In genomic region chr4:15712214-15712613, GRCh38 we compare ENCODE assay signal across 26 cellular contexts. TPM values are rescaled to one million over a fixed set of nuclear protein-coding genes. Genes with fewer than 3 reads are reported as not detected.
DNase-seq lines count a peak whose midpoint lies in the region; ATAC-seq and TF ChIP-seq lines count a peak whose summit lies in the region.
"Had no signal": no experiment of that assay in that cellular context is flagged by ENCODE, and none has a peak within 500 bp of the region (broad histone marks: within the 10 kb centered on the region; RNA-seq: fewer than 3 reads in every experiment).

No MANE protein-coding gene starts in this region.

- DNase-seq in activated CD4-positive, alpha-beta T cell treated with anti-CD3 and anti-CD28 coated beads for 36 hours, result no peak
- no peak for DNase-seq in activated CD4-positive, alpha-beta T cell treated with anti-CD3 and anti-CD28 coated beads, Interleukin-2, amount 10 ng/mL, durations not matched to agents 24 days and 14 days
- no peak for DNase-seq in activated naive CD8-positive, alpha-beta T cell treated with anti-CD3 and anti-CD28 coated beads, Interleukin-2, amount 50 U/mL, for 24 hours
- no peak for DNase-seq in activated naive CD8-positive, alpha-beta T cell treated with anti-CD3 and anti-CD28 coated beads for 36 hours
- DNase-seq in WERI-Rb-1 (peak; percentile 32), GM20000 (ENCODE audit: low spot score) (no peak)
- DNase-seq: 8988T; ACHN; BE2C; C1 segment of cervical spinal cord; CD4-positive, alpha-beta memory T cell; CD4-positive, CD25-positive, alpha-beta regulatory T cell; CD8-positive, alpha-beta memory T cell; COR-L47; DMS 273 treated with DMSO at 0.1 percent for 48 hours; DMS153; DMS53; DMS79; DND-41; EL; GDM1 had no signal

- H3K9me3 ChIP-seq in WERI-Rb-1 (ENCODE audit: severe bottlenecking) (no peaks in the 10 kb centered on the region), neutrophil (no peaks in the 10 kb centered on the region)
- H3K9me3 ChIP-seq: BE2C, BLaER1 had no signal

- H3K27me3 ChIP-seq in WERI-Rb-1 (ENCODE audit: insufficient read depth, low read depth, severe bottlenecking) (no peaks in the 10 kb centered on the region), neutrophil (no peaks in the 10 kb centered on the region)
- H3K27me3 ChIP-seq: BE2C, BLaER1 had no signal

- no peak overlapping the region for H3K4me3 Mint-ChIP-seq in activated CD4-positive, alpha-beta T cell treated with anti-CD3 and anti-CD28 coated beads for 36 hours
- no peak overlapping the region for H3K4me3 Mint-ChIP-seq in activated CD4-positive, alpha-beta T cell treated with anti-CD3 and anti-CD28 coated beads, Interleukin-2, amount 10 ng/mL, durations not matched to agents 24 days and 14 days
- no peak overlapping the region for H3K4me3 Mint-ChIP-seq in activated naive CD8-positive, alpha-beta T cell treated with anti-CD3 and anti-CD28 coated beads, Interleukin-2, amount 50 U/mL, for 24 hours
- H3K4me3 Mint-ChIP-seq in activated naive CD8-positive, alpha-beta T cell treated with anti-CD3 and anti-CD28 coated beads for 36 hours, result no peak overlapping the region
- H3K4me3 Mint-ChIP-seq: CD14-positive monocyte; CD4-positive, alpha-beta memory T cell; CD4-positive, CD25-positive, alpha-beta regulatory T cell; CD8-positive, alpha-beta memory T cell had no signal

- no peak overlapping the region for H3K4me3 ChIP-seq in WERI-Rb-1 (ENCODE audit: low read depth, low read length)
- H3K4me3 ChIP-seq in neutrophil (ENCODE audit: low read depth in 1 of 2, low read length in 1 of 2), result no peak overlapping the region
- H3K4me3 ChIP-seq: BLaER1, GM12878 had no signal

- H3K36me3 ChIP-seq in WERI-Rb-1 (no peaks in the 10 kb centered on the region), neutrophil (peaks cover 99% of the 10 kb centered on the region)
- H3K36me3 ChIP-seq: BE2C, BLaER1 had no signal

- TF ChIP-seq CTCF in WERI-Rb-1 (IDR thresholded peaks at IDR 0.05; ENCODE audit: low read depth, low read length) (no peak), neutrophil (IDR thresholded peaks at IDR 0.05) (no peak), GM20000 (IDR thresholded peaks at IDR 0.05; ENCODE audit: extremely low read depth, missing control alignments) (no peak)

- ATAC-seq in activated CD4-positive, alpha-beta T cell treated with anti-CD3 and anti-CD28 coated beads for 36 hours, result peak; percentile 53
- ATAC-seq in activated naive CD8-positive, alpha-beta T cell treated with anti-CD3 and anti-CD28 coated beads, Interleukin-2, amount 50 U/mL, for 24 hours, result peak; percentile 33
- ATAC-seq: GM12878 had no signal

- peaks cover 18 to 29% of the 10 kb centered on the region in 2 experiments for H3K4me1 ChIP-seq in neutrophil (ENCODE audit: control insufficient read depth in 1 of 2, insufficient read depth in 1 of 2, low read depth in 1 of 2, low read length in 1 of 2)
- H3K4me1 ChIP-seq: BE2C, BLaER1 had no signal

- peak overlapping the region; percentile 21; the same call in 1 of the 2 replicates for H3K27ac ChIP-seq in WERI-Rb-1
- H3K27ac ChIP-seq in neutrophil, result peak overlapping the region; percentile 41
- H3K27ac ChIP-seq: BLaER1 had no signal

- CTCF ChIA-PET in activated CD4-positive, alpha-beta T cell treated with anti-CD3 and anti-CD28 coated beads for 36 hours (lab: Charles Lee), result interaction anchor here (0.8 to 1.9 kb wide), 3 partner anchors 19 to 93 kb away, joined by 4 to 5 read pairs (median 4); no protein-coding TSS in a partner anchor

- POLR2A ChIA-PET in activated CD4-positive, alpha-beta T cell treated with anti-CD3 and anti-CD28 coated beads for 36 hours (lab: Charles Lee), result no interaction called here

- no peaks in the 10 kb centered on the region for H3K36me3 Mint-ChIP-seq in activated CD4-positive, alpha-beta T cell treated with anti-CD3 and anti-CD28 coated beads for 36 hours (ENCODE audit: low read depth)
- no peaks in the 10 kb centered on the region for H3K36me3 Mint-ChIP-seq in activated CD4-positive, alpha-beta T cell treated with anti-CD3 and anti-CD28 coated beads, Interleukin-2, amount 10 ng/mL, durations not matched to agents 24 days and 14 days (ENCODE audit: low read depth)
- no peaks in the 10 kb centered on the region for H3K36me3 Mint-ChIP-seq in activated naive CD8-positive, alpha-beta T cell treated with anti-CD3 and anti-CD28 coated beads, Interleukin-2, amount 50 U/mL, for 24 hours (ENCODE audit: low read depth)
- no peaks in the 10 kb centered on the region for H3K36me3 Mint-ChIP-seq in activated naive CD8-positive, alpha-beta T cell treated with anti-CD3 and anti-CD28 coated beads for 36 hours
- H3K36me3 Mint-ChIP-seq: CD4-positive, alpha-beta memory T cell; CD4-positive, CD25-positive, alpha-beta regulatory T cell; CD8-positive, alpha-beta memory T cell had no signal

- intact Hi-C loops in activated CD4-positive, alpha-beta T cell treated with anti-CD3 and anti-CD28 coated beads for 36 hours (cut with DNase I, micrococcal nuclease), result no loop called here
- intact Hi-C loops in activated CD4-positive, alpha-beta T cell treated with anti-CD3 and anti-CD28 coated beads, Interleukin-2, amount 10 ng/mL, durations not matched to agents 24 days and 14 days (cut with micrococcal nuclease), result no loop called here

- no peak overlapping the region for H3K27ac Mint-ChIP-seq in activated CD4-positive, alpha-beta T cell treated with anti-CD3 and anti-CD28 coated beads for 36 hours
- no peak overlapping the region for H3K27ac Mint-ChIP-seq in activated CD4-positive, alpha-beta T cell treated with anti-CD3 and anti-CD28 coated beads, Interleukin-2, amount 10 ng/mL, durations not matched to agents 24 days and 14 days
- no peak overlapping the region for H3K27ac Mint-ChIP-seq in activated naive CD8-positive, alpha-beta T cell treated with anti-CD3 and anti-CD28 coated beads, Interleukin-2, amount 50 U/mL, for 24 hours
- no peak overlapping the region for H3K27ac Mint-ChIP-seq in activated naive CD8-positive, alpha-beta T cell treated with anti-CD3 and anti-CD28 coated beads for 36 hours
- H3K27ac Mint-ChIP-seq: CD4-positive, alpha-beta memory T cell; CD4-positive, CD25-positive, alpha-beta regulatory T cell had no signal

- no peaks in the 10 kb centered on the region for H3K27me3 Mint-ChIP-seq in activated CD4-positive, alpha-beta T cell treated with anti-CD3 and anti-CD28 coated beads for 36 hours
- H3K27me3 Mint-ChIP-seq in activated CD4-positive, alpha-beta T cell treated with anti-CD3 and anti-CD28 coated beads, Interleukin-2, amount 10 ng/mL, durations not matched to agents 24 days and 14 days, result peaks cover 2% of the 10 kb centered on the region
- H3K27me3 Mint-ChIP-seq in activated naive CD8-positive, alpha-beta T cell treated with anti-CD3 and anti-CD28 coated beads, Interleukin-2, amount 50 U/mL, for 24 hours, result no peaks in the 10 kb centered on the region
- H3K27me3 Mint-ChIP-seq in activated naive CD8-positive, alpha-beta T cell treated with anti-CD3 and anti-CD28 coated beads for 36 hours, result no peaks in the 10 kb centered on the region
- H3K27me3 Mint-ChIP-seq: CD4-positive, alpha-beta memory T cell; CD4-positive, CD25-positive, alpha-beta regulatory T cell had no signal

- H3K9me3 Mint-ChIP-seq in activated CD4-positive, alpha-beta T cell treated with anti-CD3 and anti-CD28 coated beads for 36 hours (ENCODE audit: low read depth), result no peaks in the 10 kb centered on the region
- no peaks in the 10 kb centered on the region for H3K9me3 Mint-ChIP-seq in activated CD4-positive, alpha-beta T cell treated with anti-CD3 and anti-CD28 coated beads, Interleukin-2, amount 10 ng/mL, durations not matched to agents 24 days and 14 days
- H3K9me3 Mint-ChIP-seq in activated naive CD8-positive, alpha-beta T cell treated with anti-CD3 and anti-CD28 coated beads, Interleukin-2, amount 50 U/mL, for 24 hours, result no peaks in the 10 kb centered on the region
- no peaks in the 10 kb centered on the region for H3K9me3 Mint-ChIP-seq in activated naive CD8-positive, alpha-beta T cell treated with anti-CD3 and anti-CD28 coated beads for 36 hours
- H3K9me3 Mint-ChIP-seq: CD14-positive monocyte; CD8-positive, alpha-beta memory T cell had no signal

- H3K4me1 Mint-ChIP-seq in activated CD4-positive, alpha-beta T cell treated with anti-CD3 and anti-CD28 coated beads for 36 hours, result no peaks in the 10 kb centered on the region
- H3K4me1 Mint-ChIP-seq in activated CD4-positive, alpha-beta T cell treated with anti-CD3 and anti-CD28 coated beads, Interleukin-2, amount 10 ng/mL, durations not matched to agents 24 days and 14 days, result no peaks in the 10 kb centered on the region
- peaks cover 5% of the 10 kb centered on the region for H3K4me1 Mint-ChIP-seq in activated naive CD8-positive, alpha-beta T cell treated with anti-CD3 and anti-CD28 coated beads, Interleukin-2, amount 50 U/mL, for 24 hours
- no peaks in the 10 kb centered on the region for H3K4me1 Mint-ChIP-seq in activated naive CD8-positive, alpha-beta T cell treated with anti-CD3 and anti-CD28 coated beads for 36 hours
- H3K4me1 Mint-ChIP-seq: CD4-positive, alpha-beta memory T cell; CD4-positive, CD25-positive, alpha-beta regulatory T cell; CD8-positive, alpha-beta memory T cell had no signal

RNA-seq across cellular contexts. Expression of gene BST1, which starts 9.3 kb away (rescaled TPM):
- total RNA-seq in activated CD4-positive, alpha-beta T cell treated with anti-CD3 and anti-CD28 coated beads for 36 hours, result under 1 TPM; 0.47 to 0.66 TPM
- 0.12 and 0.72 TPM in 2 replicates for total RNA-seq in activated CD4-positive, alpha-beta T cell treated with anti-CD3 and anti-CD28 coated beads, Interleukin-2, amount 10 ng/mL, durations not matched to agents 24 days and 14 days
- under 1 TPM; 0.38 to 0.54 TPM for total RNA-seq in activated naive CD8-positive, alpha-beta T cell treated with anti-CD3 and anti-CD28 coated beads for 36 hours
- total RNA-seq: G401 had no signal

RNA-seq across cellular contexts. Expression of gene FAM200B, which starts 30.6 kb away (rescaled TPM):
- total RNA-seq in activated CD4-positive, alpha-beta T cell treated with anti-CD3 and anti-CD28 coated beads for 36 hours, result 10 to 100 TPM in 1 of 2 experiments, 1 to 10 TPM in 1; 9.8 to 13.3 TPM
- total RNA-seq in activated CD4-positive, alpha-beta T cell treated with anti-CD3 and anti-CD28 coated beads, Interleukin-2, amount 10 ng/mL, durations not matched to agents 24 days and 14 days, result 6.0 and 9.9 TPM in 2 replicates
- total RNA-seq in activated naive CD8-positive, alpha-beta T cell treated with anti-CD3 and anti-CD28 coated beads for 36 hours, result 10 to 100 TPM; 13.1 to 15.0 TPM

RNA-seq across cellular contexts. Expression of gene FBXL5, which starts 57.1 kb away (rescaled TPM):
- 10 to 100 TPM; 20.1 to 29.1 TPM for total RNA-seq in activated CD4-positive, alpha-beta T cell treated with anti-CD3 and anti-CD28 coated beads for 36 hours
- total RNA-seq in activated CD4-positive, alpha-beta T cell treated with anti-CD3 and anti-CD28 coated beads, Interleukin-2, amount 10 ng/mL, durations not matched to agents 24 days and 14 days, result 28.9 and 31.2 TPM in 2 replicates
- total RNA-seq in activated naive CD8-positive, alpha-beta T cell treated with anti-CD3 and anti-CD28 coated beads for 36 hours, result 10 to 100 TPM; 30.3 to 31.0 TPM
